In the genomic region with DNA sequence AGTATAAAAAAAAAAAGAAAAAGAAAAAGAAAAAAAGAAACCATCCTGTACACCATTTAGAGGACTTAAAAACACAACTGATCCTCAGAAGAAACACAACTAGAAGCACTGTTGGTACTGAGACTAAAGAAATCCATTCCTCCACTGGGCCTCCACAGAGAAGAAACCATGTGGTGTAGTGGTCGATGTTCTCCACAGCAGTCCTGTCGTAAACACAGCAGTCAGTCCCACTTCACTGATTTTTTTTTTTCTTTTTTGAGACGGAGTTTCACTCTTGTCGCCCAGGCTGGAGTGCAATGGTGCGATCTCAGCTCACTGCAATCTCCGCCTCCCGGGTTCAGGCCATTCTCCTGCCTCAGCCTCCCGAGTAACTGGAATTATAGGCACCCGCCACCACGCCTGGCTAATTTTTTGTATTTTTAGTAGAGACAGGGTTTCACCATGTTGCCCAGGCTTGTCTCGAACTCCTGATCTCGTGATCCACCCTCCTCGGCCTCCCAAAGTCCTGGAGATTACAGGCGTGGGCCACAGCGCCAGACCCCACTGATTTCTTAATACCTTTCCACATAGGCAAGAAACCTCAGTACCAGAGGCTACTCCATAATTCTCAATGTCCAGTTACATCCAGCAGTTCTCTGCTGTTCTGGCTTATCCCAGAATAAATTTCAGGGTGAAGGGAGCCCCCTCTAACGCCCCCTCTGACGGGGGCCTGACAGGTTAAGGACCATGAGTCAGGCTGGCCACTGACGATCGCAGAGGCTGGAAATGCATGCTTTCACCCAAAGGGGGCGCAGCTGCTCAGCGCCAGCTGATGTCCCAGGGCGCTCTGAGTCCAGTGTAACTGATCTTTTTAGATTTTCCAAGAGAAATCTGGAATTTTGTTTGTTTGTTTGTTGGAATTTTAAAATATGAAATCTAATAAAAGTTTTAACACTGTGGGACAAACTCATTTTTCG, we compare ENCODE assay signal across 8 cellular contexts. TPM values are rescaled to one million over a fixed set of nuclear protein-coding genes. Genes with fewer than 3 reads are reported as not detected.
A peak's percentile ranks its signal among the peaks of the same experiment; 100 is the strongest.
DNase-seq lines count a peak whose midpoint lies in the region; ATAC-seq and TF ChIP-seq lines count a peak whose summit lies in the region.

No MANE protein-coding gene starts in this region.

- intact Hi-C loops in vagina (cut with DNase I): no loop called here

- ATAC-seq in GM19452 (IDR thresholded peaks at IDR 0.05; ENCODE audit: unreplicated experiment): no peak

- H3K4me3 Mint-ChIP-seq in activated CD4-positive, alpha-beta T cell treated with anti-CD3 and anti-CD28 coated beads, Interleukin-2, amount 10 ng/mL, durations not matched to agents 7 days and 5 days: no peak overlapping the region
- peak overlapping the region; percentile 38 for H3K4me3 Mint-ChIP-seq in mesothelial cell of epicardium

- H3K27ac ChIP-seq in vagina: no peak overlapping the region

- no peak overlapping the region for H3K27ac Mint-ChIP-seq in activated CD4-positive, alpha-beta T cell treated with anti-CD3 and anti-CD28 coated beads, Interleukin-2, amount 10 ng/mL, durations not matched to agents 7 days and 5 days
- H3K27ac Mint-ChIP-seq in mesothelial cell of epicardium: no peak overlapping the region

- peak; percentile 15 for DNase-seq in activated CD4-positive, alpha-beta T cell treated with anti-CD3 and anti-CD28 coated beads, Interleukin-2, amount 10 ng/mL, durations not matched to agents 7 days and 5 days
- no peak for DNase-seq in activated CD4-positive, alpha-beta T cell treated with anti-CD3 and anti-CD28 coated beads for 4 hours
- peak; percentile 78 for DNase-seq in NCI-H82 (lab: John Stamatoyannopoulos, UW)
- DNase-seq in dedifferentiated amniotic fluid mesenchymal stem cell (ENCODE audit: extremely low spot score): peak; percentile 62
- peak in 1 of 2 experiments; percentile 57 for DNase-seq in mesothelial cell of epicardium (ENCODE audit: low spot score in 2 of 2, unreplicated experiment in 2 of 2)
- no peak for DNase-seq in vagina (ENCODE audit: extremely low spot score in 2 of 2)
- DNase-seq in stimulated activated naive CD4-positive, alpha-beta T cell treated with Interleukin-2 at 50 U/mL for 16 hours (lab: John Stamatoyannopoulos, UW): no peak

- CTCF ChIA-PET in activated CD4-positive, alpha-beta T cell treated with anti-CD3 and anti-CD28 coated beads, Interleukin-2, amount 10 ng/mL, durations not matched to agents 7 days and 5 days (lab: Charles Lee): interaction anchor here (0.6 to 1.5 kb wide), 2 partner anchors 23 to 137 kb away, joined by 3 to 4 read pairs; no protein-coding TSS in a partner anchor

- H3K4me1 ChIP-seq in vagina: no peaks in the 10 kb centered on the region

- H3K27me3 Mint-ChIP-seq in activated CD4-positive, alpha-beta T cell treated with anti-CD3 and anti-CD28 coated beads, Interleukin-2, amount 10 ng/mL, durations not matched to agents 7 days and 5 days: peaks cover 34% of the 10 kb centered on the region
- peaks cover 61% of the 10 kb centered on the region for H3K27me3 Mint-ChIP-seq in mesothelial cell of epicardium (ENCODE audit: low read depth)

- TF ChIP-seq CTCF in mesothelial cell of epicardium (IDR thresholded peaks at IDR 0.05; ENCODE audit: unreplicated experiment) (peak; percentile 86), vagina (IDR thresholded peaks at IDR 0.05) (peak in 2 of 3 experiments; percentile 52 to 53)

- H3K36me3 Mint-ChIP-seq in activated CD4-positive, alpha-beta T cell treated with anti-CD3 and anti-CD28 coated beads, Interleukin-2, amount 10 ng/mL, durations not matched to agents 7 days and 5 days (ENCODE audit: low read depth): no peaks in the 10 kb centered on the region
- H3K36me3 Mint-ChIP-seq in mesothelial cell of epicardium: no peaks in the 10 kb centered on the region

- no peaks in the 10 kb centered on the region for H3K36me3 ChIP-seq in vagina

- POLR2A ChIA-PET in activated CD4-positive, alpha-beta T cell treated with anti-CD3 and anti-CD28 coated beads, Interleukin-2, amount 10 ng/mL, durations not matched to agents 7 days and 5 days (lab: Charles Lee): no interaction called here

- no peak for TF ChIP-seq POLR2A in vagina (IDR thresholded peaks at IDR 0.05)

- no peaks in the 10 kb centered on the region for H3K27me3 ChIP-seq in vagina

- H3K9me3 Mint-ChIP-seq in activated CD4-positive, alpha-beta T cell treated with anti-CD3 and anti-CD28 coated beads, Interleukin-2, amount 10 ng/mL, durations not matched to agents 7 days and 5 days: no peaks in the 10 kb centered on the region
- no peaks in the 10 kb centered on the region for H3K9me3 Mint-ChIP-seq in mesothelial cell of epicardium

- H3K4me3 ChIP-seq in vagina: no peak overlapping the region

- H3K9me3 ChIP-seq in vagina: no peaks in the 10 kb centered on the region

- no peaks in the 10 kb centered on the region for H3K4me1 Mint-ChIP-seq in activated CD4-positive, alpha-beta T cell treated with anti-CD3 and anti-CD28 coated beads, Interleukin-2, amount 10 ng/mL, durations not matched to agents 7 days and 5 days
- H3K4me1 Mint-ChIP-seq in mesothelial cell of epicardium: peaks cover 11% of the 10 kb centered on the region

RNA-seq across cellular contexts. Expression of a gene that starts 24.8 kb away (rescaled TPM):
- total RNA-seq in activated CD4-positive, alpha-beta T cell treated with anti-CD3 and anti-CD28 coated beads, Interleukin-2, amount 10 ng/mL, durations not matched to agents 7 days and 5 days: not detected
- total RNA-seq in mesothelial cell of epicardium (not detected in 3 replicates), vagina (1.5 TPM)

RNA-seq across cellular contexts. Expression of a gene that starts 45.3 kb away (rescaled TPM):
- 10 to 100 TPM; 77.5 to 92.3 TPM for total RNA-seq in activated CD4-positive, alpha-beta T cell treated with anti-CD3 and anti-CD28 coated beads, Interleukin-2, amount 10 ng/mL, durations not matched to agents 7 days and 5 days
- total RNA-seq in mesothelial cell of epicardium: 6.0 to 6.3 TPM (median 6.0 TPM) in 3 replicates
- 3.2 TPM for total RNA-seq in vagina

RNA-seq across cellular contexts. Expression of a gene that starts 59.4 kb away (rescaled TPM):
- not detected for total RNA-seq in activated CD4-positive, alpha-beta T cell treated with anti-CD3 and anti-CD28 coated beads, Interleukin-2, amount 10 ng/mL, durations not matched to agents 7 days and 5 days
- total RNA-seq in mesothelial cell of epicardium (0.54 to 0.91 TPM (median 0.66 TPM) in 3 replicates), vagina (36.8 TPM)

RNA-seq across cellular contexts. Expression of a gene that starts 59.5 kb away (rescaled TPM):
- total RNA-seq in activated CD4-positive, alpha-beta T cell treated with anti-CD3 and anti-CD28 coated beads, Interleukin-2, amount 10 ng/mL, durations not matched to agents 7 days and 5 days: 1 to 10 TPM; 1.4 to 2.7 TPM
- total RNA-seq in mesothelial cell of epicardium (53.3 to 58.5 TPM (median 56.0 TPM) in 3 replicates), vagina (107 TPM)

Comparison
In these comparisons a context has a peak if more than half of its experiments do, and no peak if none do; other contexts are left out.
1. DNase-seq: peak in activated CD4-positive, alpha-beta T cell treated with anti-CD3 and anti-CD28 coated beads, Interleukin-2, amount 10 ng/mL, durations not matched to agents 7 days and 5 days (single experiment), NCI-H82 (single experiment) and dedifferentiated amniotic fluid mesenchymal stem cell (single experiment); none in activated CD4-positive, alpha-beta T cell treated with anti-CD3 and anti-CD28 coated beads for 4 hours (0 of 2), vagina (0 of 2) and stimulated activated naive CD4-positive, alpha-beta T cell treated with Interleukin-2 at 50 U/mL for 16 hours (single experiment).
2. RNA of a gene that starts 45.3 kb away (total RNA-seq): 77.5 to 92.3 TPM in activated CD4-positive, alpha-beta T cell treated with anti-CD3 and anti-CD28 coated beads, Interleukin-2, amount 10 ng/mL, durations not matched to agents 7 days and 5 days; 6.0 to 6.3 TPM in mesothelial cell of epicardium and 3.2 TPM in vagina (single experiment); every median in the first group is over 10 times any median in the second.
3. RNA of a gene that starts 59.4 kb away (total RNA-seq): 36.8 TPM in vagina (single experiment); 0.54 to 0.91 TPM in mesothelial cell of epicardium and not detected in activated CD4-positive, alpha-beta T cell treated with anti-CD3 and anti-CD28 coated beads, Interleukin-2, amount 10 ng/mL, durations not matched to agents 7 days and 5 days; every median in the first group is over 10 times any median in the second.